In the genomic region with DNA sequence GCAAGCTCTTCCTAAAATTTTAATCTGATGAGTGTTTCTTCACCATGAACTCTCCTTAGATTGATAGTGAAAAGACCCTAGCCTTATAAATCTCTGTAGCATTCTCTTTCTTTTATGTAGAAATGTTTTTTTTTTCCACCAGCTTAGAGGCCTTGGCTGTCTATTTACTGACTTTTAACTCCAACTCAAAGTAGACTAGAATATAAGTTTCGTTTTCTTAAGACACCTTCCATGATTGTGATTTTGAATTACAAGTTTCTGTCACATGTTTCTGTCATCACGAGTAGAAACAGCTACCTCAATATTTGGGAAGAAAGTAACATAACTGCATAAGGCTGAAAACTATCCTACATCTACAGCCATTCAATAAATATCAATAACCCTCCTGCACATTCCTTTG, we compare ENCODE assay signal across 21 cellular contexts. TPM values are rescaled to one million over a fixed set of nuclear protein-coding genes. Genes with fewer than 3 reads are reported as not detected.
"Had no signal": no experiment of that assay in that cellular context is flagged by ENCODE, and none has a peak within 500 bp of the region (broad histone marks: within the 10 kb centered on the region; RNA-seq: fewer than 3 reads in every experiment).

No MANE protein-coding gene starts in this region.

- ATAC-seq: esophagus mucosa; gastrocnemius medialis; heart left ventricle; left lung; stimulated activated effector memory CD8-positive, alpha-beta T cell treated with anti-CD3 and anti-CD28 coated beads, Interleukin-12 subunit alpha, Interleukin-12 subunit beta, amount 100 ng/mL, for 72 hours had no signal

- H3K27me3 ChIP-seq: gastrocnemius medialis, heart left ventricle, left lung, sigmoid colon, thyroid gland had no signal

- H3K4me1 ChIP-seq: gastrocnemius medialis, left lung, sigmoid colon, thyroid gland had no signal

- H3K9me3 ChIP-seq: gastrocnemius medialis, heart left ventricle, left lung, sigmoid colon, thyroid gland had no signal

- H3K4me3 ChIP-seq: gastrocnemius medialis, heart left ventricle, left lung, sigmoid colon, thyroid gland had no signal

- H3K36me3 Mint-ChIP-seq: stimulated activated effector memory CD8-positive, alpha-beta T cell treated with anti-CD3 and anti-CD28 coated beads, Interleukin-12 subunit alpha, Interleukin-12 subunit beta, amount 100 ng/mL, for 72 hours had no signal

- H3K9me3 Mint-ChIP-seq: activated T-helper 17 cell treated with anti-CD3 and anti-CD28 coated beads, Interleukin-2, amount 50 U/mL, for 72 hours; dendritic cell treated with granulocyte-macrophage colony-stimulating factor and Interleukin-4, amounts not matched to agents 40 ng/mL and 50 ng/mL, for 4 days; nephron progenitor cell had no signal

- H3K27me3 Mint-ChIP-seq: activated T-helper 17 cell treated with anti-CD3 and anti-CD28 coated beads, Interleukin-2, amount 50 U/mL, for 72 hours had no signal

- DNase-seq: activated CD4-positive, alpha-beta T cell treated with anti-CD3 and anti-CD28 coated beads, Interleukin-2, amount 50 U/mL, for 1 hour; activated naive CD4-positive, alpha-beta T cell; effector CD8-positive, alpha-beta T cell; gastrocnemius medialis; heart left ventricle; left lung; nephron progenitor cell; nucleus accumbens; posterior cingulate gyrus; sigmoid colon; stimulated activated CD4-positive, alpha-beta T cell treated with anti-CD3 and anti-CD28 coated beads, Interleukin-4, amount 100 ng/mL, for 24 hours; thyroid gland had no signal

- H3K4me3 Mint-ChIP-seq: activated T-helper 17 cell treated with anti-CD3 and anti-CD28 coated beads, Interleukin-2, amount 50 U/mL, for 72 hours; dendritic cell treated with granulocyte-macrophage colony-stimulating factor and Interleukin-4, amounts not matched to agents 40 ng/mL and 50 ng/mL, for 4 days; nephron progenitor cell; stimulated activated effector memory CD8-positive, alpha-beta T cell treated with anti-CD3 and anti-CD28 coated beads, Interleukin-12 subunit alpha, Interleukin-12 subunit beta, amount 100 ng/mL, for 72 hours; T-helper 1 cell treated with Interleukin-12 subunit alpha and Interleukin-12 subunit beta and Interleukin-4 antibody, amounts not matched to agents 30 μg/mL and 1 μg/mL, for 36 hours had no signal

- H3K27ac ChIP-seq: gastrocnemius medialis, heart left ventricle, left lung, sigmoid colon, thyroid gland had no signal

- H3K4me1 Mint-ChIP-seq: activated T-helper 17 cell treated with anti-CD3 and anti-CD28 coated beads, Interleukin-2, amount 50 U/mL, for 72 hours; stimulated activated effector memory CD8-positive, alpha-beta T cell treated with anti-CD3 and anti-CD28 coated beads, Interleukin-12 subunit alpha, Interleukin-12 subunit beta, amount 100 ng/mL, for 72 hours had no signal

- H3K27ac Mint-ChIP-seq: activated T-helper 17 cell treated with anti-CD3 and anti-CD28 coated beads, Interleukin-2, amount 50 U/mL, for 72 hours; dendritic cell treated with granulocyte-macrophage colony-stimulating factor and Interleukin-4, amounts not matched to agents 40 ng/mL and 50 ng/mL, for 4 days; nephron progenitor cell; stimulated activated effector memory CD8-positive, alpha-beta T cell treated with anti-CD3 and anti-CD28 coated beads, Interleukin-12 subunit alpha, Interleukin-12 subunit beta, amount 100 ng/mL, for 72 hours; T-helper 1 cell treated with Interleukin-12 subunit alpha and Interleukin-12 subunit beta and Interleukin-4 antibody, amounts not matched to agents 30 μg/mL and 1 μg/mL, for 36 hours had no signal

- H3K36me3 ChIP-seq: gastrocnemius medialis, heart left ventricle, left lung, sigmoid colon, thyroid gland had no signal

RNA-seq across cellular contexts. Expression of a gene that starts 17.8 kb away (rescaled TPM):
- total RNA-seq: activated CD8-positive, alpha-beta memory T cell treated with anti-CD3 and anti-CD28 coated beads for 36 hours; activated T-helper 17 cell treated with anti-CD3 and anti-CD28 coated beads, Interleukin-2, amount 50 U/mL, for 72 hours; chondrocyte; lung microvascular endothelial cell; myocyte had no signal
